In genomic region chr2:162149940-162150339, GRCh38 we compare ENCODE assay signal across 36 cellular contexts. TPM values are rescaled to one million over a fixed set of nuclear protein-coding genes. Genes with fewer than 3 reads are reported as not detected.
"Had no signal": no experiment of that assay in that cellular context is flagged by ENCODE, and none has a peak within 500 bp of the region (broad histone marks: within the 10 kb centered on the region; RNA-seq: fewer than 3 reads in every experiment).

No MANE protein-coding gene starts in this region.

- H3K4me3 Mint-ChIP-seq: mesothelial cell of epicardium; naive B cell; natural killer cell; nephron progenitor cell; neural progenitor cell; stimulated activated memory B cell treated with anti-CD40 and anti-IgM and Interleukin-4, amounts not matched to agents 10 μg/mL and 1 μg/mL and 100 μg/mL, for 72 hours; stimulated activated naive CD8-positive, alpha-beta T cell treated with anti-CD3 and anti-CD28 coated beads, Interleukin-15, amount 100 ng/mL, for 72 hours had no signal

- H3K4me3 ChIP-seq: left ventricle myocardium inferior, lung, neural progenitor cell, ovary, right atrium auricular region, right lobe of liver, smooth muscle cell, testis, thyroid gland, transverse colon, upper lobe of left lung, vagina had no signal

- H3K27ac ChIP-seq: left ventricle myocardium inferior, neural progenitor cell, neutrophil, ovary, right atrium auricular region, right lobe of liver, testis, thyroid gland, transverse colon, upper lobe of left lung, vagina had no signal

- H3K36me3 ChIP-seq: left ventricle myocardium inferior, neural progenitor cell, neutrophil, ovary, right atrium auricular region, right lobe of liver, thyroid gland, transverse colon, upper lobe of left lung, vagina had no signal

- DNase-seq: hypothalamus; islet precursor cell; left ventricle myocardium inferior; mesendoderm; naive B cell; natural killer cell; nephron progenitor cell; ovary; right lobe of liver; stimulated activated CD4-positive, alpha-beta T cell treated with anti-CD3 and anti-CD28 coated beads, Interleukin-1b, Interleukin-23, amount 100 ng/mL, for 48 hours; stimulated activated CD4-positive, alpha-beta T cell treated with anti-CD3 and anti-CD28 coated beads, Interleukin-2, amount 100 ng/mL, for 48 hours; stimulated activated CD4-positive, alpha-beta T cell treated with anti-CD3 and anti-CD28 coated beads, Interleukin-4, amount 100 ng/mL, for 4 hours; stimulated activated CD8-positive, alpha-beta memory T cell treated with anti-CD3 and anti-CD28 coated beads, Interleukin-4, amount 100 ng/mL, for 48 hours; stimulated activated naive CD4-positive, alpha-beta T cell treated with Interleukin-2 at 50 U/mL for 16 hours; stimulated activated naive CD8-positive, alpha-beta T cell treated with anti-CD3 and anti-CD28 coated beads, Interleukin-15, amount 100 ng/mL, for 72 hours; substantia nigra; testis; thyroid gland; transverse colon; upper lobe of left lung had no signal

- H3K27ac Mint-ChIP-seq: mesothelial cell of epicardium; naive B cell; natural killer cell; nephron progenitor cell; neural progenitor cell; progenitor cell of endocrine pancreas; stimulated activated memory B cell treated with anti-CD40 and anti-IgM and Interleukin-4, amounts not matched to agents 10 μg/mL and 1 μg/mL and 100 μg/mL, for 72 hours; stimulated activated naive CD8-positive, alpha-beta T cell treated with anti-CD3 and anti-CD28 coated beads, Interleukin-15, amount 100 ng/mL, for 72 hours had no signal

- H3K27me3 ChIP-seq: ovary, right atrium auricular region, right lobe of liver, testis, thyroid gland, upper lobe of left lung, vagina had no signal

- H3K4me1 ChIP-seq: left ventricle myocardium inferior, neural progenitor cell, right atrium auricular region, right lobe of liver, testis, thyroid gland, transverse colon, upper lobe of left lung, vagina had no signal

- H3K9me3 Mint-ChIP-seq: mesothelial cell of epicardium; naive B cell; natural killer cell; nephron progenitor cell; neural progenitor cell; stimulated activated memory B cell treated with anti-CD40 and anti-IgM and Interleukin-4, amounts not matched to agents 10 μg/mL and 1 μg/mL and 100 μg/mL, for 72 hours; stimulated activated naive CD8-positive, alpha-beta T cell treated with anti-CD3 and anti-CD28 coated beads, Interleukin-15, amount 100 ng/mL, for 72 hours had no signal

- H3K9ac ChIP-seq: neural progenitor cell had no signal

- ATAC-seq: natural killer cell; right lobe of liver; stimulated activated memory B cell treated with anti-CD40 and anti-IgM and Interleukin-4, amounts not matched to agents 10 μg/mL and 1 μg/mL and 100 μg/mL, for 72 hours; stimulated activated naive CD8-positive, alpha-beta T cell treated with anti-CD3 and anti-CD28 coated beads, Interleukin-15, amount 100 ng/mL, for 72 hours had no signal

- H3K4me1 Mint-ChIP-seq: nephron progenitor cell; neural progenitor cell; stimulated activated naive CD8-positive, alpha-beta T cell treated with anti-CD3 and anti-CD28 coated beads, Interleukin-15, amount 100 ng/mL, for 72 hours had no signal

- H3K36me3 Mint-ChIP-seq: mesothelial cell of epicardium; naive B cell; natural killer cell; neural progenitor cell; stimulated activated memory B cell treated with anti-CD40 and anti-IgM and Interleukin-4, amounts not matched to agents 10 μg/mL and 1 μg/mL and 100 μg/mL, for 72 hours had no signal

- H3K9me3 ChIP-seq: left ventricle myocardium inferior, neutrophil, ovary, right atrium auricular region, right lobe of liver, testis, thyroid gland, transverse colon, upper lobe of left lung, vagina had no signal

RNA-seq across cellular contexts. Expression of gene GCG, which starts 2.1 kb away (rescaled TPM):
- total RNA-seq: kidney epithelial cell, left ventricle myocardium inferior, lower leg skin, lung, mononuclear cell, natural killer cell, omental fat pad, pulmonary artery endothelial cell, renal cortical epithelial cell, right atrium auricular region, right lobe of liver, smooth muscle cell, testis, thyroid gland, urinary bladder, vagina had no signal
- polyA plus RNA-seq: ovary, smooth muscle cell, urinary bladder had no signal
